1 cellular context compared by ENCODE assay signal in the genomic region with DNA sequence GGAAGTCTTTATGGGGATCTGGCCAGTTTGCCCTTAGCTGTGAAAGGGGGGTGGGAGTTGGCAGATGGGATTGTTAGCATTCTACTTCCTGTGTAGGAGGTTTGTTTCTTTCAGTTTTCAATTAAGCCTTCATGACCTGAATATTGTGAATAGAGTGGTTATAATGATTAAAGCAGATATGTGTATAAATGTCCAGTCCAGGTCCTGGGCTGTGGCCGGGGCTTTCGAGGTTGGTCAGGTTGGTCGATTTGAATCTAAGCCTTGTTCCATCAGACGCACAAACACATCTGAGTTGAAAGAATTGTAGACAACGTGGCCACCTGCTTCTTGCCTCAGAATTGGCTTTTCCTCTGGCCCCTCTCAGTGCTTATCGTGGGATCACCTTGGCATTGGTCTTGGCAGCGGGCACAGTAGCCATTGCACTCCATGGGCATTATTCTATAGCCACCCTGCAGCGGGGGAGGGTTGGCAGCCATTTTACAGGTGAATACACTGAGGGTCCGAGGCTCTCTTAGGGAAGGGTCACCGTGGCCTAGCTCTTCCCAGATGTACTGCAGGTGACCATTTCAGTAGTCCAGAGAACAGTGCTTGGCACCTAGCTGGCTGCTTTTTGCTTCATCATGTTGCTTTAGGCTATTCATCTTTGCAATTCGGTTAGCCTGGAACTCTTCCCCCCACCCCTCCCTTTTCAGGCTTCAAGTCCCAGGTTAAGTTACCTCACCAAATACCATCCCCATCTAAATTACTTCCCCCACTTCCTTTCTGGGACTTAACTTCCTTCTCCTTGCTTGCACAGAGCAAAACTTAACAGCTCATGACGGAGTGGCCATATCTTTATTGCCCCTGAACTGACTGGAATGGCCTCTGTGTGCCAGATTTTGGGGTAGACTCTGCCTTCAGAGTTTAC.
TF ChIP-seq lines count a peak whose summit lies in the region.

No MANE protein-coding gene starts in this region.

TF ChIP-seq in HEK293, 187 proteins besides CTCF, POLR2A, EP300 and RAD21 (continued from another document):
- TF ChIP-seq, protein P1, sequence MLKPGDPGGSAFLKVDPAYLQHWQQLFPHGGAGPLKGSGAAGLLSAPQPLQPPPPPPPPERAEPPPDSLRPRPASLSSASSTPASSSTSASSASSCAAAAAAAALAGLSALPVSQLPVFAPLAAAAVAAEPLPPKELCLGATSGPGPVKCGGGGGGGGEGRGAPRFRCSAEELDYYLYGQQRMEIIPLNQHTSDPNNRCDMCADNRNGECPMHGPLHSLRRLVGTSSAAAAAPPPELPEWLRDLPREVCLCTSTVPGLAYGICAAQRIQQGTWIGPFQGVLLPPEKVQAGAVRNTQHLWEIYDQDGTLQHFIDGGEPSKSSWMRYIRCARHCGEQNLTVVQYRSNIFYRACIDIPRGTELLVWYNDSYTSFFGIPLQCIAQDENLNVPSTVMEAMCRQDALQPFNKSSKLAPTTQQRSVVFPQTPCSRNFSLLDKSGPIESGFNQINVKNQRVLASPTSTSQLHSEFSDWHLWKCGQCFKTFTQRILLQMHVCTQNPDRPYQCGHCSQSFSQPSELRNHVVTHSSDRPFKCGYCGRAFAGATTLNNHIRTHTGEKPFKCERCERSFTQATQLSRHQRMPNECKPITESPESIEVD (tag by site-specific recombination; IDR thresholded peaks at IDR 0.05): no peak
- TF ChIP-seq ZNF629 (tag by site-specific recombination; IDR thresholded peaks at IDR 0.05): peak; percentile 71
- no peak for TF ChIP-seq ZNF2 (tag by site-specific recombination; IDR thresholded peaks at IDR 0.05)
- TF ChIP-seq, protein P2, sequence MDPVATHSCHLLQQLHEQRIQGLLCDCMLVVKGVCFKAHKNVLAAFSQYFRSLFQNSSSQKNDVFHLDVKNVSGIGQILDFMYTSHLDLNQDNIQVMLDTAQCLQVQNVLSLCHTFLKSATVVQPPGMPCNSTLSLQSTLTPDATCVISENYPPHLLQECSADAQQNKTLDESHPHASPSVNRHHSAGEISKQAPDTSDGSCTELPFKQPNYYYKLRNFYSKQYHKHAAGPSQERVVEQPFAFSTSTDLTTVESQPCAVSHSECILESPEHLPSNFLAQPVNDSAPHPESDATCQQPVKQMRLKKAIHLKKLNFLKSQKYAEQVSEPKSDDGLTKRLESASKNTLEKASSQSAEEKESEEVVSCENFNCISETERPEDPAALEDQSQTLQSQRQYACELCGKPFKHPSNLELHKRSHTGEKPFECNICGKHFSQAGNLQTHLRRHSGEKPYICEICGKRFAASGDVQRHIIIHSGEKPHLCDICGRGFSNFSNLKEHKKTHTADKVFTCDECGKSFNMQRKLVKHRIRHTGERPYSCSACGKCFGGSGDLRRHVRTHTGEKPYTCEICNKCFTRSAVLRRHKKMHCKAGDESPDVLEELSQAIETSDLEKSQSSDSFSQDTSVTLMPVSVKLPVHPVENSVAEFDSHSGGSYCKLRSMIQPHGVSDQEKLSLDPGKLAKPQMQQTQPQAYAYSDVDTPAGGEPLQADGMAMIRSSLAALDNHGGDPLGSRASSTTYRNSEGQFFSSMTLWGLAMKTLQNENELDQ (tag by site-specific recombination; IDR thresholded peaks at IDR 0.05; ENCODE audit: low read depth): no peak
- TF ChIP-seq, protein P3, sequence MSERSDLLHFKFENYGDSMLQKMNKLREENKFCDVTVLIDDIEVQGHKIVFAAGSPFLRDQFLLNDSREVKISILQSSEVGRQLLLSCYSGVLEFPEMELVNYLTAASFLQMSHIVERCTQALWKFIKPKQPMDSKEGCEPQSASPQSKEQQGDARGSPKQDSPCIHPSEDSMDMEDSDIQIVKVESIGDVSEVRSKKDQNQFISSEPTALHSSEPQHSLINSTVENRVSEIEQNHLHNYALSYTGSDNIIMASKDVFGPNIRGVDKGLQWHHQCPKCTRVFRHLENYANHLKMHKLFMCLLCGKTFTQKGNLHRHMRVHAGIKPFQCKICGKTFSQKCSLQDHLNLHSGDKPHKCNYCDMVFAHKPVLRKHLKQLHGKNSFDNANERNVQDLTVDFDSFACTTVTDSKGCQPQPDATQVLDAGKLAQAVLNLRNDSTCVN (tag by site-specific recombination; optimal IDR thresholded peaks at IDR 0.05): no peak
- TF ChIP-seq, protein P4, sequence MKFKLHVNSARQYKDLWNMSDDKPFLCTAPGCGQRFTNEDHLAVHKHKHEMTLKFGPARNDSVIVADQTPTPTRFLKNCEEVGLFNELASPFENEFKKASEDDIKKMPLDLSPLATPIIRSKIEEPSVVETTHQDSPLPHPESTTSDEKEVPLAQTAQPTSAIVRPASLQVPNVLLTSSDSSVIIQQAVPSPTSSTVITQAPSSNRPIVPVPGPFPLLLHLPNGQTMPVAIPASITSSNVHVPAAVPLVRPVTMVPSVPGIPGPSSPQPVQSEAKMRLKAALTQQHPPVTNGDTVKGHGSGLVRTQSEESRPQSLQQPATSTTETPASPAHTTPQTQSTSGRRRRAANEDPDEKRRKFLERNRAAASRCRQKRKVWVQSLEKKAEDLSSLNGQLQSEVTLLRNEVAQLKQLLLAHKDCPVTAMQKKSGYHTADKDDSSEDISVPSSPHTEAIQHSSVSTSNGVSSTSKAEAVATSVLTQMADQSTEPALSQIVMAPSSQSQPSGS (tag by site-specific recombination; IDR thresholded peaks at IDR 0.05; ENCODE audit: low read depth): no peak
- TF ChIP-seq ZNF701 (tag by site-specific recombination; IDR thresholded peaks at IDR 0.05): no peak
- no peak for TF ChIP-seq ZBTB20 (tag by site-specific recombination; IDR thresholded peaks at IDR 0.05)
- TF ChIP-seq, protein P5, sequence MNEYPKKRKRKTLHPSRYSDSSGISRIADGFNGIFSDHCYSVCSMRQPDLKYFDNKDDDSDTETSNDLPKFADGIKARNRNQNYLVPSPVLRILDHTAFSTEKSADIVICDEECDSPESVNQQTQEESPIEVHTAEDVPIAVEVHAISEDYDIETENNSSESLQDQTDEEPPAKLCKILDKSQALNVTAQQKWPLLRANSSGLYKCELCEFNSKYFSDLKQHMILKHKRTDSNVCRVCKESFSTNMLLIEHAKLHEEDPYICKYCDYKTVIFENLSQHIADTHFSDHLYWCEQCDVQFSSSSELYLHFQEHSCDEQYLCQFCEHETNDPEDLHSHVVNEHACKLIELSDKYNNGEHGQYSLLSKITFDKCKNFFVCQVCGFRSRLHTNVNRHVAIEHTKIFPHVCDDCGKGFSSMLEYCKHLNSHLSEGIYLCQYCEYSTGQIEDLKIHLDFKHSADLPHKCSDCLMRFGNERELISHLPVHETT (tag by site-specific recombination; IDR thresholded peaks at IDR 0.05): no peak
- no peak for TF ChIP-seq KLF1 (tag by site-specific recombination; IDR thresholded peaks at IDR 0.05)
- TF ChIP-seq ZNF433 (tag by site-specific recombination; IDR thresholded peaks at IDR 0.05; ENCODE audit: low read depth): no peak
- TF ChIP-seq ZNF610 (tag by site-specific recombination; IDR thresholded peaks at IDR 0.05; ENCODE audit: borderline replicate concordance): no peak
- no peak for TF ChIP-seq ZNF837 (tag by site-specific recombination; IDR thresholded peaks at IDR 0.05)
- TF ChIP-seq KLF16 (tag by site-specific recombination; IDR thresholded peaks at IDR 0.05): peak; percentile 22; the same call in 1 of the 2 replicates
- TF ChIP-seq ZNF146 (tag by site-specific recombination; IDR thresholded peaks at IDR 0.05): no peak
- TF ChIP-seq ZNF24 (tag by site-specific recombination; IDR thresholded peaks at IDR 0.05): no peak
- TF ChIP-seq ZXDB (tag by site-specific recombination; IDR thresholded peaks at IDR 0.05): peak; percentile 52; the same call in 1 of the 2 replicates
- TF ChIP-seq, protein P6, sequence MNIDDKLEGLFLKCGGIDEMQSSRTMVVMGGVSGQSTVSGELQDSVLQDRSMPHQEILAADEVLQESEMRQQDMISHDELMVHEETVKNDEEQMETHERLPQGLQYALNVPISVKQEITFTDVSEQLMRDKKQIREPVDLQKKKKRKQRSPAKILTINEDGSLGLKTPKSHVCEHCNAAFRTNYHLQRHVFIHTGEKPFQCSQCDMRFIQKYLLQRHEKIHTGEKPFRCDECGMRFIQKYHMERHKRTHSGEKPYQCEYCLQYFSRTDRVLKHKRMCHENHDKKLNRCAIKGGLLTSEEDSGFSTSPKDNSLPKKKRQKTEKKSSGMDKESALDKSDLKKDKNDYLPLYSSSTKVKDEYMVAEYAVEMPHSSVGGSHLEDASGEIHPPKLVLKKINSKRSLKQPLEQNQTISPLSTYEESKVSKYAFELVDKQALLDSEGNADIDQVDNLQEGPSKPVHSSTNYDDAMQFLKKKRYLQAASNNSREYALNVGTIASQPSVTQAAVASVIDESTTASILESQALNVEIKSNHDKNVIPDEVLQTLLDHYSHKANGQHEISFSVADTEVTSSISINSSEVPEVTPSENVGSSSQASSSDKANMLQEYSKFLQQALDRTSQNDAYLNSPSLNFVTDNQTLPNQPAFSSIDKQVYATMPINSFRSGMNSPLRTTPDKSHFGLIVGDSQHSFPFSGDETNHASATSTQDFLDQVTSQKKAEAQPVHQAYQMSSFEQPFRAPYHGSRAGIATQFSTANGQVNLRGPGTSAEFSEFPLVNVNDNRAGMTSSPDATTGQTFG (tag by site-specific recombination; IDR thresholded peaks at IDR 0.05; ENCODE audit: borderline replicate concordance): no peak
- TF ChIP-seq, protein P7, sequence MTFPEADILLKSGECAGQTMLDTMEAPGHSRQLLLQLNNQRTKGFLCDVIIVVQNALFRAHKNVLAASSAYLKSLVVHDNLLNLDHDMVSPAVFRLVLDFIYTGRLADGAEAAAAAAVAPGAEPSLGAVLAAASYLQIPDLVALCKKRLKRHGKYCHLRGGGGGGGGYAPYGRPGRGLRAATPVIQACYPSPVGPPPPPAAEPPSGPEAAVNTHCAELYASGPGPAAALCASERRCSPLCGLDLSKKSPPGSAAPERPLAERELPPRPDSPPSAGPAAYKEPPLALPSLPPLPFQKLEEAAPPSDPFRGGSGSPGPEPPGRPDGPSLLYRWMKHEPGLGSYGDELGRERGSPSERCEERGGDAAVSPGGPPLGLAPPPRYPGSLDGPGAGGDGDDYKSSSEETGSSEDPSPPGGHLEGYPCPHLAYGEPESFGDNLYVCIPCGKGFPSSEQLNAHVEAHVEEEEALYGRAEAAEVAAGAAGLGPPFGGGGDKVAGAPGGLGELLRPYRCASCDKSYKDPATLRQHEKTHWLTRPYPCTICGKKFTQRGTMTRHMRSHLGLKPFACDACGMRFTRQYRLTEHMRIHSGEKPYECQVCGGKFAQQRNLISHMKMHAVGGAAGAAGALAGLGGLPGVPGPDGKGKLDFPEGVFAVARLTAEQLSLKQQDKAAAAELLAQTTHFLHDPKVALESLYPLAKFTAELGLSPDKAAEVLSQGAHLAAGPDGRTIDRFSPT (tag by site-specific recombination; IDR thresholded peaks at IDR 0.05): no peak
- TF ChIP-seq, protein P8, sequence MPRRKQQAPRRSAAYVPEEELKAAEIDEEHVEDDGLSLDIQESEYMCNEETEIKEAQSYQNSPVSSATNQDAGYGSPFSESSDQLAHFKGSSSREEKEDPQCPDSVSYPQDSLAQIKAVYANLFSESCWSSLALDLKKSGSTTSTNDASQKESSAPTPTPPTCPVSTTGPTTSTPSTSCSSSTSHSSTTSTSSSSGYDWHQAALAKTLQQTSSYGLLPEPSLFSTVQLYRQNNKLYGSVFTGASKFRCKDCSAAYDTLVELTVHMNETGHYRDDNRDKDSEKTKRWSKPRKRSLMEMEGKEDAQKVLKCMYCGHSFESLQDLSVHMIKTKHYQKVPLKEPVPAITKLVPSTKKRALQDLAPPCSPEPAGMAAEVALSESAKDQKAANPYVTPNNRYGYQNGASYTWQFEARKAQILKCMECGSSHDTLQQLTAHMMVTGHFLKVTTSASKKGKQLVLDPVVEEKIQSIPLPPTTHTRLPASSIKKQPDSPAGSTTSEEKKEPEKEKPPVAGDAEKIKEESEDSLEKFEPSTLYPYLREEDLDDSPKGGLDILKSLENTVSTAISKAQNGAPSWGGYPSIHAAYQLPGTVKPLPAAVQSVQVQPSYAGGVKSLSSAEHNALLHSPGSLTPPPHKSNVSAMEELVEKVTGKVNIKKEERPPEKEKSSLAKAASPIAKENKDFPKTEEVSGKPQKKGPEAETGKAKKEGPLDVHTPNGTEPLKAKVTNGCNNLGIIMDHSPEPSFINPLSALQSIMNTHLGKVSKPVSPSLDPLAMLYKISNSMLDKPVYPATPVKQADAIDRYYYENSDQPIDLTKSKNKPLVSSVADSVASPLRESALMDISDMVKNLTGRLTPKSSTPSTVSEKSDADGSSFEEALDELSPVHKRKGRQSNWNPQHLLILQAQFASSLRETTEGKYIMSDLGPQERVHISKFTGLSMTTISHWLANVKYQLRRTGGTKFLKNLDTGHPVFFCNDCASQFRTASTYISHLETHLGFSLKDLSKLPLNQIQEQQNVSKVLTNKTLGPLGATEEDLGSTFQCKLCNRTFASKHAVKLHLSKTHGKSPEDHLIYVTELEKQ (tag by site-specific recombination; IDR thresholded peaks at IDR 0.05; ENCODE audit: borderline replicate concordance): no peak
- TF ChIP-seq ZNF623 (tag by site-specific recombination; IDR thresholded peaks at IDR 0.05): no peak
- TF ChIP-seq, protein P9, sequence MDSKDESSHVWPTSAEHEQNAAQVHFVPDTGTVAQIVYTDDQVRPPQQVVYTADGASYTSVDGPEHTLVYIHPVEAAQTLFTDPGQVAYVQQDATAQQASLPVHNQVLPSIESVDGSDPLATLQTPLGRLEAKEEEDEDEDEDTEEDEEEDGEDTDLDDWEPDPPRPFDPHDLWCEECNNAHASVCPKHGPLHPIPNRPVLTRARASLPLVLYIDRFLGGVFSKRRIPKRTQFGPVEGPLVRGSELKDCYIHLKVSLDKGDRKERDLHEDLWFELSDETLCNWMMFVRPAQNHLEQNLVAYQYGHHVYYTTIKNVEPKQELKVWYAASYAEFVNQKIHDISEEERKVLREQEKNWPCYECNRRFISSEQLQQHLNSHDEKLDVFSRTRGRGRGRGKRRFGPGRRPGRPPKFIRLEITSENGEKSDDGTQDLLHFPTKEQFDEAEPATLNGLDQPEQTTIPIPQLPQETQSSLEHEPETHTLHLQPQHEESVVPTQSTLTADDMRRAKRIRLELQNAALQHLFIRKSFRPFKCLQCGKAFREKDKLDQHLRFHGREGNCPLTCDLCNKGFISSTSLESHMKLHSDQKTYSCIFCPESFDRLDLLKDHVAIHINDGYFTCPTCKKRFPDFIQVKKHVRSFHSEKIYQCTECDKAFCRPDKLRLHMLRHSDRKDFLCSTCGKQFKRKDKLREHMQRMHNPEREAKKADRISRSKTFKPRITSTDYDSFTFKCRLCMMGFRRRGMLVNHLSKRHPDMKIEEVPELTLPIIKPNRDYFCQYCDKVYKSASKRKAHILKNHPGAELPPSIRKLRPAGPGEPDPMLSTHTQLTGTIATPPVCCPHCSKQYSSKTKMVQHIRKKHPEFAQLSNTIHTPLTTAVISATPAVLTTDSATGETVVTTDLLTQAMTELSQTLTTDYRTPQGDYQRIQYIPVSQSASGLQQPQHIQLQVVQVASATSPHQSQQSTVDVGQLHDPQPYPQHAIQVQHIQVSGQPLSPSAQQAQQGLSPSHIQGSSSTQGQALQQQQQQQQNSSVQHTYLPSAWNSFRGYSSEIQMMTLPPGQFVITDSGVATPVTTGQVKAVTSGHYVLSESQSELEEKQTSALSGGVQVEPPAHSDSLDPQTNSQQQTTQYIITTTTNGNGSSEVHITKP (tag by site-specific recombination; IDR thresholded peaks at IDR 0.05): peak; percentile 55; the same call in 1 of the 2 replicates
- TF ChIP-seq ZNF133 (tag by site-specific recombination; IDR thresholded peaks at IDR 0.05): no peak
- no peak for TF ChIP-seq ZNF175 (tag by site-specific recombination; IDR thresholded peaks at IDR 0.05)
- no peak for TF ChIP-seq ZNF214 (tag by site-specific recombination; IDR thresholded peaks at IDR 0.05; ENCODE audit: borderline replicate concordance)
- no peak for TF ChIP-seq ZNF792 (tag by site-specific recombination; IDR thresholded peaks at IDR 0.05)
